In the genomic region with DNA sequence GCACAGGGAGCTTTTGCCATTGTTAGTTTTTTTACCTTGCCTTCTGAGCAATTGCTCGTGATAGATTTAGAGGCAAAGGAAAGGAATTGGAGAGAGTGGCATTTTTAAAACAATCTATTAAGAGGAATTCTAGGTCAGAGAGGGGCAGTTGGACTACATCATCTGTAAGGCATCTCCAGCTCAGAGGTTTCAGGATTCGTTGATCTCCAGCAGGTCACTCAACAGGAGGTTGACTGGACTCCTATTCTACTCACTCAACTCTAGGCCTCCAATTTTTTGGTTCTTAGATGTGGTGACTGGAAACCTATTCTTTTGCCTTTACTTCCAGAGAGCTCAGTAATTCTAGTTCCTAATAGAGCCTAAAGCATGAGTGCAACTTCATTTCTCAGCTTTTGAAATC, we compare ENCODE assay signal across 1 cellular context.
TF ChIP-seq lines count a peak whose summit lies in the region.

No MANE protein-coding gene starts in this region.

TF ChIP-seq in IMR-90, 13 proteins besides CTCF, POLR2A, EP300 and RAD21:
- TF ChIP-seq BHLHE40 (IDR thresholded peaks at IDR 0.05; ENCODE audit: low read depth, low read length) (no peak), CEBPB (IDR thresholded peaks at IDR 0.05; ENCODE audit: low read depth, low read length) (no peak), RFX5 (IDR thresholded peaks at IDR 0.05; ENCODE audit: low read depth, low read length) (no peak), MAFK (IDR thresholded peaks at IDR 0.05; ENCODE audit: low read depth, low read length) (no peak), CHD1 (IDR thresholded peaks at IDR 0.05; ENCODE audit: low read depth, low read length) (no peak), NFE2L2 (IDR thresholded peaks at IDR 0.05; ENCODE audit: low read depth, low read length) (no peak), RCOR1 (IDR thresholded peaks at IDR 0.05; ENCODE audit: insufficient replicate concordance, low read length) (no peak), FOS (IDR thresholded peaks at IDR 0.05; ENCODE audit: low read depth, low read length) (no peak), MAZ (IDR thresholded peaks at IDR 0.05; ENCODE audit: borderline replicate concordance, low read depth, low read length) (no peak), MXI1 (IDR thresholded peaks at IDR 0.05; ENCODE audit: borderline replicate concordance, low read depth, low read length) (no peak)
- TF ChIP-seq, protein P1, sequence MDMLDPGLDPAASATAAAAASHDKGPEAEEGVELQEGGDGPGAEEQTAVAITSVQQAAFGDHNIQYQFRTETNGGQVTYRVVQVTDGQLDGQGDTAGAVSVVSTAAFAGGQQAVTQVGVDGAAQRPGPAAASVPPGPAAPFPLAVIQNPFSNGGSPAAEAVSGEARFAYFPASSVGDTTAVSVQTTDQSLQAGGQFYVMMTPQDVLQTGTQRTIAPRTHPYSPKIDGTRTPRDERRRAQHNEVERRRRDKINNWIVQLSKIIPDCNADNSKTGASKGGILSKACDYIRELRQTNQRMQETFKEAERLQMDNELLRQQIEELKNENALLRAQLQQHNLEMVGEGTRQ (IDR thresholded peaks at IDR 0.05; ENCODE audit: low read depth, low read length), result no peak
- TF ChIP-seq, protein P2, sequence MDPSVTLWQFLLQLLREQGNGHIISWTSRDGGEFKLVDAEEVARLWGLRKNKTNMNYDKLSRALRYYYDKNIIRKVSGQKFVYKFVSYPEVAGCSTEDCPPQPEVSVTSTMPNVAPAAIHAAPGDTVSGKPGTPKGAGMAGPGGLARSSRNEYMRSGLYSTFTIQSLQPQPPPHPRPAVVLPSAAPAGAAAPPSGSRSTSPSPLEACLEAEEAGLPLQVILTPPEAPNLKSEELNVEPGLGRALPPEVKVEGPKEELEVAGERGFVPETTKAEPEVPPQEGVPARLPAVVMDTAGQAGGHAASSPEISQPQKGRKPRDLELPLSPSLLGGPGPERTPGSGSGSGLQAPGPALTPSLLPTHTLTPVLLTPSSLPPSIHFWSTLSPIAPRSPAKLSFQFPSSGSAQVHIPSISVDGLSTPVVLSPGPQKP (IDR thresholded peaks at IDR 0.05; ENCODE audit: borderline replicate concordance, low read depth, low read length), result no peak
